In the genomic region with DNA sequence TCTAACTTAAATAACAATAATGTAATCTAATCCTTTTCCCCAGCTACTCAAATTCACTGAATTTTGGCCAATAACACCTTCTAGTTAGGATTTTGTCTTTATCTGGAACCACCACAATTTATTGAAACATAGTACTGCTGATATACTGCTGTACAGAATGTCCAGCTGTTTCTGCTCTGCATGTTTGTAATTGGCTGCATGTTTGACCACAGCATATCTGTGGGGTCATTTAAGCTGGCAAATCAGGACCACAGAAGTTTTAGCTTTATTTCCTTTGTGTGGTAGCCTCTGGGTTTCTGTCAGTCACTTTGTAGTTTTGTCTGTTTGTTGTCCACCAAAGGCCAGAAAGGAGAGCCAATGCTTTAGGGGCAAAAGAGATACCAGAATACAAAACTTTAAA, we compare ENCODE assay signal across 25 cellular contexts. TPM values are rescaled to one million over a fixed set of nuclear protein-coding genes. Genes with fewer than 3 reads are reported as not detected.
DNase-seq lines count a peak whose midpoint lies in the region; ATAC-seq, FAIRE-seq and TF ChIP-seq lines count a peak whose summit lies in the region.
"Had no signal": no experiment of that assay in that cellular context is flagged by ENCODE, and none has a peak within 500 bp of the region (broad histone marks: within the 10 kb centered on the region; RNA-seq: fewer than 3 reads in every experiment).

No MANE protein-coding gene starts in this region.

- ATAC-seq in GM12878 (peak; percentile 23; the same call in 1 of the 3 replicates), GM21360 (IDR thresholded peaks at IDR 0.05; ENCODE audit: unreplicated experiment) (no peak), aorta (ENCODE audit: low FRiP score) (no peak), GM21528 (IDR thresholded peaks at IDR 0.05; ENCODE audit: low FRiP score, unreplicated experiment) (no peak)

- POLR2A ChIA-PET in MCF 10A (lab: Yijun Ruan, JAX) (interaction anchor here (0.8 kb wide), 1 partner anchor 50 kb away, joined by 5 read pairs; no protein-coding TSS in a partner anchor), GM12878 (lab: Charles Lee) (interaction anchor here (0.6 kb wide), 1 partner anchor 34 kb away, joined by 5 read pairs; no protein-coding TSS in a partner anchor)

- no peak for TF ChIP-seq POLR2A in breast epithelium (IDR thresholded peaks at IDR 0.05)
- TF ChIP-seq POLR2A in GM12878 (IDR thresholded peaks at IDR 0.05; ENCODE audit: low read depth, low read length) = no peak

- no peak overlapping the region for H3K9ac ChIP-seq in GM12878 (ENCODE audit: control insufficient read depth, insufficient read depth, low read length)

- no peaks in the 10 kb centered on the region for H4K20me1 ChIP-seq in GM12878 (ENCODE audit: control insufficient read depth, insufficient read depth)

- H3K27ac ChIP-seq in breast epithelium (no peak overlapping the region), GM12878 (ENCODE audit: control insufficient read depth, insufficient read depth) (no peak overlapping the region), aorta (ENCODE audit: low read depth in 1 of 2, low read length in 2 of 2) (no peak overlapping the region)
- H3K27ac ChIP-seq: esophagus squamous epithelium, prostate gland, upper lobe of left lung, VCaP had no signal

- no peak for TF ChIP-seq EP300 in GM12878 (IDR thresholded peaks at IDR 0.05; ENCODE audit: borderline replicate concordance in 1 of 2, control insufficient read depth in 1 of 2, low read depth in 2 of 2, low read length in 2 of 2)

- H3K4me1 Mint-ChIP-seq in MCF 10A (ENCODE audit: insufficient read depth, unreplicated experiment) = no peaks in the 10 kb centered on the region

- no peaks in the 10 kb centered on the region for H3K79me2 ChIP-seq in GM12878 (ENCODE audit: control insufficient read depth, insufficient read depth, low read length)

- H3K9me3 ChIP-seq in breast epithelium (no peaks in the 10 kb centered on the region), GM12878 (replicated peaks; ENCODE audit: control insufficient read depth, insufficient read depth, low read length) (no peaks in the 10 kb centered on the region), aorta (ENCODE audit: control insufficient read depth, low read length) (no peaks in the 10 kb centered on the region)
- H3K9me3 ChIP-seq: esophagus squamous epithelium, prostate gland, upper lobe of left lung had no signal

- TF ChIP-seq RAD21 in GM12878 (IDR thresholded peaks at IDR 0.05; ENCODE audit: insufficient read depth, low read depth, low read length) = no peak

- peak overlapping the region; percentile 16 for H3K27ac Mint-ChIP-seq in MCF 10A (ENCODE audit: low read depth, unreplicated experiment)
- H3K27ac Mint-ChIP-seq: dendritic cell treated with granulocyte-macrophage colony-stimulating factor and Interleukin-4, amounts not matched to agents 40 ng/mL and 50 ng/mL, for 4 days had no signal

- DNase-seq in MCF 10A (ENCODE audit: unreplicated experiment) (no peak), breast epithelium (ENCODE audit: low spot score in 2 of 2) (no peak), GM12878 (ENCODE audit: low read depth, low spot score) (no peak), foreskin melanocyte (peak; percentile 38), aorta (no peak)
- no peak for DNase-seq in stimulated activated CD4-positive, alpha-beta T cell treated with anti-CD3 and anti-CD28 coated beads, Interleukin-4, amount 100 ng/mL, for 24 hours
- DNase-seq: activated CD4-positive, alpha-beta T cell treated with anti-CD3 and anti-CD28 coated beads, Interleukin-2, amount 50 U/mL, for 1 hour; activated naive CD4-positive, alpha-beta T cell treated with anti-CD3 and anti-CD28 coated beads, Interleukin-2, amount 50 U/mL, for 16 hours; COR-L47; DMS79; esophagus squamous epithelium; head of caudate nucleus; NCI-H1092 treated with DMSO at 0.1 percent for 48 hours; NCI-H1930; NCI-H69; substantia nigra; upper lobe of left lung had no signal

- no peak overlapping the region for H3K4me2 ChIP-seq in GM12878 (ENCODE audit: control insufficient read depth, insufficient read depth)

- CTCF ChIA-PET in MCF 10A (lab: Yijun Ruan, JAX) (interaction anchor here (1.0 to 1.2 kb wide), 2 partner anchors 29 to 31 kb away, joined by 3 to 4 read pairs; no protein-coding TSS in a partner anchor), GM12878 (lab: Yijun Ruan, JAX) (interaction anchor here (1.1 to 1.6 kb wide), 5 partner anchors 9 to 153 kb away, joined by 3 to 4 read pairs (median 4); partner anchors contain the start of gene EVI2B)

- in situ Hi-C loops in GM12878 (cut with MboI) = no loop called here

- no peak for TF ChIP-seq CTCF in MCF 10A (IDR thresholded peaks at IDR 0.05; ENCODE audit: unreplicated experiment)
- TF ChIP-seq CTCF in breast epithelium (IDR thresholded peaks at IDR 0.05) = no peak
- TF ChIP-seq CTCF in GM12878 (IDR thresholded peaks at IDR 0.05 in 2 of 3, conservative IDR thresholded peaks at IDR 0.05 in 1 of 3; ENCODE audit: control insufficient read depth in 2 of 3, extremely low read depth in 1 of 3, insufficient read depth in 1 of 3, low read depth in 3 of 3, low read length in 3 of 3) = no peak

- BruUV-seq in MCF 10A (replicated peaks; lab: Mats Ljungman, UMichigan) (no TSS peak), GM12878 (replicated peaks; lab: Mats Ljungman, UMichigan) (no TSS peak)

- H3K27me3 Mint-ChIP-seq in MCF 10A (ENCODE audit: insufficient read depth, unreplicated experiment) = no peaks in the 10 kb centered on the region
- H3K27me3 Mint-ChIP-seq: dendritic cell treated with granulocyte-macrophage colony-stimulating factor and Interleukin-4, amounts not matched to agents 40 ng/mL and 50 ng/mL, for 4 days had no signal

- intact Hi-C loops in MCF 10A (cut with micrococcal nuclease) = no loop called here
- intact Hi-C loops in breast epithelium (cut with DNase I; ENCODE audit: low total_unique reads) = no loop called here
- intact Hi-C loops in GM12878 (cut with micrococcal nuclease; ENCODE audit: unreplicated experiment) = no loop called here
- intact Hi-C loops in aorta (cut with DNase I) = no loop called here

- RAD21 ChIA-PET in GM12878 (lab: Charles Lee; ENCODE audit: unreplicated experiment) = interaction anchor here (0.6 to 0.9 kb wide), 3 partner anchors 58 to 1459 kb away, joined by 3 to 4 read pairs (median 3); no protein-coding TSS in a partner anchor

- H3K4me3 Mint-ChIP-seq in MCF 10A (ENCODE audit: unreplicated experiment) = no peak overlapping the region
- H3K4me3 Mint-ChIP-seq: dendritic cell treated with granulocyte-macrophage colony-stimulating factor and Interleukin-4, amounts not matched to agents 40 ng/mL and 50 ng/mL, for 4 days had no signal

- H3K4me3 ChIP-seq in breast epithelium (no peak overlapping the region), GM12878 (no peak overlapping the region), aorta (ENCODE audit: low read length in 2 of 2) (no peak overlapping the region)
- H3K4me3 ChIP-seq: esophagus squamous epithelium, lung, prostate gland, upper lobe of left lung had no signal

- no peak overlapping the region for H2AFZ ChIP-seq in GM12878 (ENCODE audit: control insufficient read depth, low read depth, low read length)

- H3K4me1 ChIP-seq in breast epithelium (no peaks in the 10 kb centered on the region), GM12878 (ENCODE audit: control insufficient read depth, insufficient read depth, low read length) (peaks cover 12% of the 10 kb centered on the region), aorta (ENCODE audit: control insufficient read depth in 1 of 2, insufficient read depth in 2 of 2, low read length in 2 of 2) (no peaks in the 10 kb centered on the region)
- H3K4me1 ChIP-seq: esophagus squamous epithelium, prostate gland had no signal

- no peaks in the 10 kb centered on the region for H3K27me3 ChIP-seq in breast epithelium
- H3K27me3 ChIP-seq in GM12878 (replicated peaks in 1 of 2; ENCODE audit: control insufficient read depth in 2 of 2, insufficient read depth in 2 of 2, low read length in 1 of 2) = no peaks in the 10 kb centered on the region
- H3K27me3 ChIP-seq in aorta (ENCODE audit: control insufficient read depth in 1 of 2, insufficient read depth in 2 of 2, low read length in 1 of 2) = no peaks in the 10 kb centered on the region
- H3K27me3 ChIP-seq: esophagus squamous epithelium, upper lobe of left lung had no signal

- FAIRE-seq in GM12878 (lab: Jason Lieb, UNC) = peak; percentile 23
- FAIRE-seq: A204.1, H54 had no signal

- SMC1A ChIA-PET in GM12878 (lab: Charles Lee; ENCODE audit: uncharacterized antibody, unreplicated experiment) = interaction anchor here (0.7 to 9.7 kb wide), 8 partner anchors 8 to 154 kb away, joined by 3 to 86 read pairs (median 3); partner anchors contain the start of genes EVI2A and EVI2B

- H3K36me3 ChIP-seq in breast epithelium (no peaks in the 10 kb centered on the region), GM12878 (ENCODE audit: control insufficient read depth in 2 of 2, insufficient read depth in 2 of 2, low read length in 1 of 2) (peaks cover 0 to 9% of the 10 kb centered on the region in 2 experiments; a peak in 1 of 4 replicates), aorta (ENCODE audit: control insufficient read depth in 1 of 2, insufficient read depth in 2 of 2, low read length in 1 of 2) (peaks cover 2 to 3% of the 10 kb centered on the region in 2 donors)
- H3K36me3 ChIP-seq: prostate gland had no signal

- H3K9me3 Mint-ChIP-seq in MCF 10A (ENCODE audit: unreplicated experiment) = no peaks in the 10 kb centered on the region
- H3K9me3 Mint-ChIP-seq: dendritic cell treated with granulocyte-macrophage colony-stimulating factor and Interleukin-4, amounts not matched to agents 40 ng/mL and 50 ng/mL, for 4 days had no signal

- peaks cover 52% of the 10 kb centered on the region for H3K36me3 Mint-ChIP-seq in MCF 10A (ENCODE audit: insufficient read depth, unreplicated experiment)

RNA-seq across cellular contexts. Expression of gene RAB11FIP4, which starts 22.2 kb away (rescaled TPM):
- total RNA-seq in MCF 10A (2022) = 2.8 and 3.7 TPM in 2 replicates
- total RNA-seq in breast epithelium = 10 to 100 TPM in 2 of 3 donors, 1 to 10 TPM in 1; 1.9 to 18.7 (median 11.8) TPM
- total RNA-seq in GM12878 (2013; cell fraction: nucleolus; rRNA removed) = 40.5 and 45.1 TPM in 2 replicates
- 21.2 and 22.7 TPM in 2 replicates for total RNA-seq in GM12878 (2014; rRNA removed)
- 18.8 and 20.1 TPM in 2 replicates for total RNA-seq in GM12878 (2014; rRNA removed; fragmentation: Illumina TruSeq; extraction: Trizol)
- total RNA-seq in GM12878 (2021) = 27.0 and 28.7 TPM in 2 replicates
- polyA plus RNA-seq in GM12878 (2011; ENCODE audit: low read depth) = 4.9 TPM
- polyA plus RNA-seq in GM12878 (2011; rRNA removed) = 15.9 and 18.3 TPM in 2 replicates
- 16.3 and 17.2 TPM in 2 replicates for polyA plus RNA-seq in GM12878 (2011; cell fraction: cytosol; rRNA removed)
- 23.3 and 26.8 TPM in 2 replicates for polyA plus RNA-seq in GM12878 (2011; cell fraction: nucleus; rRNA removed)
- polyA plus RNA-seq in GM12878 (2012) = 8.4 and 11.3 TPM in 2 replicates
- polyA plus RNA-seq in GM12878 (2014; fragmentation: Illumina TruSeq; extraction: Trizol) = 9.6 and 15.2 TPM in 2 replicates
- 1 to 10 TPM; 1.4 to 1.8 TPM for polyA plus RNA-seq in GM12878 (2014; fragmentation: Nextera tagmentation; extraction: Ambion mirVana)
- 19.0 and 19.8 TPM in 2 replicates for polyA plus RNA-seq in GM12878 (2014; rRNA removed)
- 10 to 100 TPM; 15.8 to 17.0 TPM for polyA plus RNA-seq in GM12878 (2016; fragmentation: Nextera tagmentation; extraction: Ambion mirVana)
- polyA minus RNA-seq in GM12878 (2011; rRNA and poly(A)+ RNA removed) = 31.9 and 40.7 TPM in 2 replicates
- 8.3 and 12.3 TPM in 2 replicates for polyA minus RNA-seq in GM12878 (2011; cell fraction: cytosol; rRNA and poly(A)+ RNA removed)
- polyA minus RNA-seq in GM12878 (2011; cell fraction: nucleus; rRNA and poly(A)+ RNA removed) = 15.5 and 19.5 TPM in 2 replicates
- 1 to 10 TPM in 1 of 2 donors, under 1 TPM in 1; 0.94 to 2.6 TPM for total RNA-seq in aorta
- 1 to 10 TPM in 1 of 2 donors, under 1 TPM in 1; 0.15 to 1.9 TPM for polyA plus RNA-seq in aorta

RNA-seq across cellular contexts. Expression of gene EVI2A, which starts 47.8 kb away (rescaled TPM):
- total RNA-seq in MCF 10A (2022) (2.6 and 3.3 TPM in 2 replicates), breast epithelium (10 to 100 TPM in 1 of 3 donors, 1 to 10 TPM in 2; 4.3 to 34.2 (median 8.8) TPM), GM12878 (2014; rRNA removed) (29.5 and 40.9 TPM in 2 replicates), GM12878 (2014; rRNA removed; fragmentation: Illumina TruSeq; extraction: Trizol) (50.3 and 51.2 TPM in 2 replicates), GM12878 (2021) (21.4 and 22.9 TPM in 2 replicates), aorta (10 to 100 TPM in 1 of 2 donors, 1 to 10 TPM in 1; 9.2 to 15.5 TPM)
- 6.3 and 7.2 TPM in 2 replicates for total RNA-seq in GM12878 (2013; cell fraction: nucleolus; rRNA removed)
- polyA plus RNA-seq in GM12878 (2011; ENCODE audit: low read depth) = 12.9 TPM
- polyA plus RNA-seq in GM12878 (2011; rRNA removed) (4.6 and 10.6 TPM in 2 replicates), GM12878 (2014; fragmentation: Illumina TruSeq; extraction: Trizol) (41.3 and 62.5 TPM in 2 replicates), GM12878 (2014; fragmentation: Nextera tagmentation; extraction: Ambion mirVana) (10 to 100 TPM; 54.5 to 78.3 TPM), GM12878 (2014; rRNA removed) (17.8 and 21.9 TPM in 2 replicates), GM12878 (2016; fragmentation: Nextera tagmentation; extraction: Ambion mirVana) (10 to 100 TPM; 15.1 to 15.5 TPM), aorta (10 to 100 TPM in 1 of 2 donors, 1 to 10 TPM in 1; 3.8 to 37.2 TPM)
- polyA plus RNA-seq in GM12878 (2011; cell fraction: cytosol; rRNA removed) = 1.7 and 1.8 TPM in 2 replicates
- polyA plus RNA-seq in GM12878 (2011; cell fraction: nucleus; rRNA removed) = 1.2 and 1.5 TPM in 2 replicates
- polyA plus RNA-seq in GM12878 (2012) = 21.1 and 30.8 TPM in 2 replicates
- polyA minus RNA-seq in GM12878 (2011; rRNA and poly(A)+ RNA removed) = 1.7 and 2.7 TPM in 2 replicates
- 1.1 TPM in 1 of 2 replicates, not detected in the other for polyA minus RNA-seq in GM12878 (2011; cell fraction: cytosol; rRNA and poly(A)+ RNA removed)
- 1.9 and 3.0 TPM in 2 replicates for polyA minus RNA-seq in GM12878 (2011; cell fraction: nucleus; rRNA and poly(A)+ RNA removed)

RNA-seq across cellular contexts. Expression of gene EVI2B, which starts 55.4 kb away (rescaled TPM):
- total RNA-seq in MCF 10A (2022) (3.6 and 3.8 TPM in 2 replicates), breast epithelium (10 to 100 TPM in 2 of 3 donors, 1 to 10 TPM in 1; 5.9 to 38.1 (median 10.2) TPM), GM12878 (2014; rRNA removed) (35.9 and 38.8 TPM in 2 replicates), GM12878 (2014; rRNA removed; fragmentation: Illumina TruSeq; extraction: Trizol) (65.3 and 67.2 TPM in 2 replicates), GM12878 (2021) (51.0 and 52.7 TPM in 2 replicates), aorta (10 to 100 TPM; 12.7 to 16.9 TPM)
- 28.3 and 30.5 TPM in 2 replicates for total RNA-seq in GM12878 (2013; cell fraction: nucleolus; rRNA removed)
- 83.9 TPM for polyA plus RNA-seq in GM12878 (2011; ENCODE audit: low read depth)
- polyA plus RNA-seq in GM12878 (2011; rRNA removed) (124 and 173 TPM in 2 replicates), GM12878 (2014; fragmentation: Illumina TruSeq; extraction: Trizol) (195 and 268 TPM in 2 replicates), GM12878 (2014; fragmentation: Nextera tagmentation; extraction: Ambion mirVana) (10 to 100 TPM; 49.2 to 64.4 TPM), GM12878 (2014; rRNA removed) (44.8 and 51.3 TPM in 2 replicates), GM12878 (2016; fragmentation: Nextera tagmentation; extraction: Ambion mirVana) (10 to 100 TPM; 26.2 to 32.0 TPM), aorta (10 to 100 TPM in 1 of 2 donors, 1 to 10 TPM in 1; 1.7 to 29.9 TPM)
- polyA plus RNA-seq in GM12878 (2011; cell fraction: cytosol; rRNA removed) = 44.4 and 50.2 TPM in 2 replicates
- polyA plus RNA-seq in GM12878 (2011; cell fraction: nucleus; rRNA removed) = 29.3 and 30.8 TPM in 2 replicates
- 120 and 126 TPM in 2 replicates for polyA plus RNA-seq in GM12878 (2012)
- polyA minus RNA-seq in GM12878 (2011; rRNA and poly(A)+ RNA removed) = 31.2 and 67.4 TPM in 2 replicates
- 12.3 and 14.2 TPM in 2 replicates for polyA minus RNA-seq in GM12878 (2011; cell fraction: cytosol; rRNA and poly(A)+ RNA removed)
- 9.7 and 17.0 TPM in 2 replicates for polyA minus RNA-seq in GM12878 (2011; cell fraction: nucleus; rRNA and poly(A)+ RNA removed)
